ENCODE assay signal across 28 cellular contexts in the genomic region with DNA sequence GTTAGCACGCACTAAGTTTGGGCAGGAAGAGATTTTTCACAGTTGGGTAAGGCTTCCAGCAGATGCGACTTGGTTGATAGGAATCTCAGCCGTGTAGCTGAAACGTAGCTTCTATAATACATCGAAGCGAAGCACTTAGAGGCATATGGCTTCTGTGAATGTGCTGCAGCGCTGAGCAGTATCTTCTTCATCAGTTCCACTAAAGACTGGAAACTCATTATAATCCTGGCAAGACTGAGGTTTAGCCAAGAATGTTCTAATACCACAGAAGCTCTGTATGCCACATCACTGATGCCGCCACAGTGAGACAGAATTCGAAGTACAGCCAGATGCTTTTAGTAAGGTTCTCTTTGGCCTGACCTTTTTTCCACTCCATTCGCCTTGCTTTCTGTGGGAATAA.
"Had no signal": no experiment of that assay in that cellular context is flagged by ENCODE, and none has a peak within 500 bp of the region (broad histone marks: within the 10 kb centered on the region; RNA-seq: fewer than 3 reads in every experiment).

No MANE protein-coding gene starts in this region.

- ATAC-seq: activated CD8-positive, alpha-beta memory T cell treated with anti-CD3 and anti-CD28 coated beads, Interleukin-2, amount 10 ng/mL, durations not matched to agents 7 days and 5 days; activated CD8-positive, alpha-beta T cell treated with anti-CD3 and anti-CD28 coated beads for 36 hours; activated naive CD8-positive, alpha-beta T cell treated with anti-CD3 and anti-CD28 coated beads, Interleukin-2, amount 50 U/mL, for 24 hours; esophagus mucosa; foreskin keratinocyte; gastrocnemius medialis; WTC11 had no signal

- H3K4me3 ChIP-seq: adrenal gland, coronary artery, dorsolateral prefrontal cortex, gastrocnemius medialis, heart left ventricle had no signal

- H3K4me1 ChIP-seq: foreskin keratinocyte had no signal

- DNase-seq: activated CD4-positive, alpha-beta T cell treated with anti-CD3 and anti-CD28 coated beads for 1 hour; activated CD4-positive, alpha-beta T cell treated with anti-CD3 and anti-CD28 coated beads for 4 hours; activated CD4-positive, alpha-beta T cell treated with anti-CD3 and anti-CD28 coated beads, Interleukin-2, amount 10 ng/mL, durations not matched to agents 7 days and 5 days; activated CD4-positive, alpha-beta T cell treated with anti-CD3 and anti-CD28 coated beads, Interleukin-2, amount 50 U/mL, for 48 hours; activated CD8-positive, alpha-beta memory T cell treated with anti-CD3 and anti-CD28 coated beads, Interleukin-2, amount 10 ng/mL, durations not matched to agents 7 days and 5 days; activated CD8-positive, alpha-beta memory T cell treated with anti-CD3 and anti-CD28 coated beads, Interleukin-2, amount 50 U/mL, for 4 hours; activated CD8-positive, alpha-beta T cell treated with anti-CD3 and anti-CD28 coated beads for 36 hours; activated effector memory CD4-positive, alpha-beta T cell treated with anti-CD3 and anti-CD28 coated beads, Interleukin-2, amount 50 U/mL, for 16 hours; activated naive CD4-positive, alpha-beta T cell treated with anti-CD3 and anti-CD28 coated beads for 36 hours; activated naive CD8-positive, alpha-beta T cell treated with anti-CD3 and anti-CD28 coated beads for 36 hours; activated naive CD8-positive, alpha-beta T cell treated with anti-CD3 and anti-CD28 coated beads, Interleukin-2, amount 50 U/mL, for 24 hours; activated T-cell treated with anti-CD3 and anti-CD28 coated beads, Interleukin-2, amount 50 U/mL, for 1 hour; activated T-cell treated with anti-CD3 and anti-CD28 coated beads, Interleukin-2, amount 50 U/mL, for 48 hours; amygdala; aorta; brain microvascular endothelial cell; dorsolateral prefrontal cortex; effector memory CD4-positive, alpha-beta T cell; endodermal cell; foreskin keratinocyte; gastrocnemius medialis; glutamatergic neuron; heart left ventricle; T-helper 2 cell had no signal

- H3K9me3 ChIP-seq: adrenal gland, gastrocnemius medialis, heart left ventricle had no signal

- H3K27me3 ChIP-seq: adrenal gland, brain microvascular endothelial cell, dorsolateral prefrontal cortex, foreskin keratinocyte, gastrocnemius medialis, heart left ventricle had no signal

- H3K36me3 ChIP-seq: adrenal gland, brain microvascular endothelial cell, gastrocnemius medialis, heart left ventricle had no signal
